Comparison of ENCODE assay signal across 17 cellular contexts in the genomic region with DNA sequence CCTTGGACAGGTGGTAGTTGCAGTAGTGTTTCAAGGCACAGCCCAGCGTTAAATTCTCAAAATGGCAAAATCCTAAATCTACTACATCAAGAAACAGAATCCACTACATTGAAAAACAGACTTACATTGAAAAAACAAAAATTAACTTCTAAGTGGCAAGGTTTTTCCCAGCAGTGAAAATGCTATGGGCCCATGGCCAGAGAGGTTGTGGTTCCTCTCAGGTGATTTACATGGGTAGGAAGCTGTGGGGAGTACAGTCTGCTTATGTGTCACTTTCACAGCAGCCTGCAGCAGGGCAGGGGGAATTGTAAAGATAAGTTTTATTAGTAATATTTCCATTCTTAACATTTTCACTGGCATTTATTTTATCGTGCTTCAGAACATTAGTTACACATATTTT. TPM values are rescaled to one million over a fixed set of nuclear protein-coding genes. Genes with fewer than 3 reads are reported as not detected.
DNase-seq lines count a peak whose midpoint lies in the region; ATAC-seq and TF ChIP-seq lines count a peak whose summit lies in the region.
"Had no signal": no experiment of that assay in that cellular context is flagged by ENCODE, and none has a peak within 500 bp of the region (broad histone marks: within the 10 kb centered on the region; RNA-seq: fewer than 3 reads in every experiment).

No MANE protein-coding gene starts in this region.

- no CpG with 5 or more reads among the region's 2 CpGs for WGBS in mesendoderm (ENCODE audit: extremely low coverage, insufficient coverage, low lambda C conversion rate)
- WGBS in esophagus muscularis mucosa, result 92% methylated on average over 2 of the region's 2 CpGs
- WGBS in right lobe of liver (ENCODE audit: insufficient coverage, low coverage, low lambda C conversion rate, missing lambda C conversion rate), result 77% methylated on average over 2 of the region's 2 CpGs

- no peak overlapping the region for H3K18ac ChIP-seq in mesendoderm (ENCODE audit: low read length)

- TF ChIP-seq CTCF in esophagus muscularis mucosa (IDR thresholded peaks at IDR 0.05), result no peak
- TF ChIP-seq CTCF in right lobe of liver (IDR thresholded peaks at IDR 0.05), result no peak

- DNase-seq in GDM1 (lab: John Stamatoyannopoulos, UW), result no peak
- no peak for DNase-seq in mesendoderm
- no peak for DNase-seq in esophagus muscularis mucosa (ENCODE audit: extremely low spot score)
- no peak for DNase-seq in right lobe of liver
- DNase-seq: activated CD4-positive, CD25-positive, alpha-beta regulatory T cell treated with anti-CD3 and anti-CD28 coated beads, Interleukin-2, amount 50 U/mL, for 72 hours; activated gamma-delta T cell; MG63; NCI-H526; SJCRH30; testis had no signal

- H3K4ac ChIP-seq in mesendoderm (ENCODE audit: low read depth, low read length), result no peak overlapping the region

- no peak overlapping the region for H3K56ac ChIP-seq in mesendoderm (ENCODE audit: low read length)

- no peak overlapping the region for H3K9ac ChIP-seq in mesendoderm (ENCODE audit: low read length)

- H2BK5ac ChIP-seq in mesendoderm (ENCODE audit: low read length), result no peak overlapping the region

- H3K9me3 ChIP-seq in esophagus muscularis mucosa (no peaks in the 10 kb centered on the region), right lobe of liver (no peaks in the 10 kb centered on the region)
- H3K9me3 ChIP-seq: MG63, SJCRH30, testis had no signal

- no peak overlapping the region for H3K4me2 ChIP-seq in mesendoderm (ENCODE audit: low read length)

- no peaks in the 10 kb centered on the region for H3K79me1 ChIP-seq in mesendoderm (ENCODE audit: low read length)

- intact Hi-C loops in esophagus muscularis mucosa (cut with DNase I) (no loop called here), right lobe of liver (cut with DNase I) (no loop called here)

- no peak overlapping the region for H2BK120ac ChIP-seq in mesendoderm (ENCODE audit: low read depth, low read length)

- TF ChIP-seq POLR2A in esophagus muscularis mucosa (IDR thresholded peaks at IDR 0.05; ENCODE audit: low read depth), result no peak
- no peak for TF ChIP-seq POLR2A in right lobe of liver (IDR thresholded peaks at IDR 0.05)

- H3K23ac ChIP-seq in mesendoderm (ENCODE audit: low read length), result no peak overlapping the region

- no peak overlapping the region for H4K8ac ChIP-seq in mesendoderm (ENCODE audit: low read depth, low read length)

- H2AK5ac ChIP-seq in mesendoderm (ENCODE audit: low read length), result no peak overlapping the region

- H3K4me1 ChIP-seq in mesendoderm (ENCODE audit: control insufficient read depth, low read depth, low read length) (no peaks in the 10 kb centered on the region), esophagus muscularis mucosa (no peaks in the 10 kb centered on the region), right lobe of liver (no peaks in the 10 kb centered on the region)
- H3K4me1 ChIP-seq: SJCRH30, testis had no signal

- TF ChIP-seq EP300 in esophagus muscularis mucosa (IDR thresholded peaks at IDR 0.05), result no peak

- ATAC-seq in GM18519 (IDR thresholded peaks at IDR 0.05; ENCODE audit: low FRiP score, unreplicated experiment), result peak; percentile 80
- ATAC-seq in GM19468 (IDR thresholded peaks at IDR 0.05; ENCODE audit: extremely low read depth, unreplicated experiment), result peak; percentile 78
- ATAC-seq in HG02884 (IDR thresholded peaks at IDR 0.05; ENCODE audit: unreplicated experiment), result peak; percentile 91
- ATAC-seq in HG03469 (IDR thresholded peaks at IDR 0.05; ENCODE audit: unreplicated experiment), result peak; percentile 96
- ATAC-seq in right lobe of liver, result no peak

- no peaks in the 10 kb centered on the region for H3K36me3 ChIP-seq in mesendoderm (ENCODE audit: control insufficient read depth, insufficient read depth, low read length)
- no peaks in the 10 kb centered on the region for H3K36me3 ChIP-seq in esophagus muscularis mucosa
- no peaks in the 10 kb centered on the region for H3K36me3 ChIP-seq in right lobe of liver
- H3K36me3 ChIP-seq: MG63, SJCRH30 had no signal

- no peaks in the 10 kb centered on the region for H3K79me2 ChIP-seq in mesendoderm (ENCODE audit: control insufficient read depth, insufficient read depth, low read length)

- H3K4me3 ChIP-seq in mesendoderm (ENCODE audit: low read length) (no peak overlapping the region), esophagus muscularis mucosa (no peak overlapping the region), right lobe of liver (no peak overlapping the region)
- H3K4me3 ChIP-seq: MG63, SJCRH30, testis had no signal

- no peak overlapping the region for H4K5ac ChIP-seq in mesendoderm (ENCODE audit: low read length)

- H3K27me3 ChIP-seq in mesendoderm (ENCODE audit: insufficient read depth, low read length, poor library complexity) (no peaks in the 10 kb centered on the region), esophagus muscularis mucosa (no peaks in the 10 kb centered on the region), right lobe of liver (no peaks in the 10 kb centered on the region)
- H3K27me3 ChIP-seq: MG63, SJCRH30, testis had no signal

- H2BK15ac ChIP-seq in mesendoderm (replicated peaks; ENCODE audit: low read depth), result no peak overlapping the region

- H3K27ac ChIP-seq in mesendoderm (ENCODE audit: low read depth, low read length) (no peak overlapping the region), esophagus muscularis mucosa (replicated peaks in 1 of 4) (no peak overlapping the region), right lobe of liver (no peak overlapping the region)
- H3K27ac ChIP-seq: C4-2B, SJCRH30, testis had no signal

RNA-seq across cellular contexts. Expression of a gene that starts 24.9 kb away (rescaled TPM):
- polyA plus RNA-seq in mesendoderm (2013, experiment 1 of 2), result 16.1 TPM
- 15.7 TPM for polyA plus RNA-seq in mesendoderm (2013, experiment 2 of 2)
- 10 to 100 TPM; 19.7 to 50.8 (median 40.1) TPM for total RNA-seq in esophagus muscularis mucosa
- 10 to 100 TPM; 12.5 to 22.1 (median 20.3) TPM for total RNA-seq in right lobe of liver

RNA-seq across cellular contexts. Expression of a gene that starts 52.4 kb away (rescaled TPM):
- polyA plus RNA-seq in mesendoderm (2013, experiment 1 of 2), result 0.34 TPM
- 0.36 TPM for polyA plus RNA-seq in mesendoderm (2013, experiment 2 of 2)
- under 1 TPM in 2 of 4 donors, not detected in 2; under 0.01 to 0.17 TPM for total RNA-seq in esophagus muscularis mucosa
- not detected for total RNA-seq in right lobe of liver
- total RNA-seq: cardiac septum, mononuclear cell, SJCRH30 had no signal

Comparison
In these comparisons a context has a peak if more than half of its experiments do, and no peak if none do; other contexts are left out.
1. ATAC-seq: peak in GM18519 (single experiment), GM19468 (single experiment), HG02884 (single experiment) and HG03469 (single experiment); none in right lobe of liver (0 of 4).